1 cellular context compared by ENCODE assay signal in the genomic region with DNA sequence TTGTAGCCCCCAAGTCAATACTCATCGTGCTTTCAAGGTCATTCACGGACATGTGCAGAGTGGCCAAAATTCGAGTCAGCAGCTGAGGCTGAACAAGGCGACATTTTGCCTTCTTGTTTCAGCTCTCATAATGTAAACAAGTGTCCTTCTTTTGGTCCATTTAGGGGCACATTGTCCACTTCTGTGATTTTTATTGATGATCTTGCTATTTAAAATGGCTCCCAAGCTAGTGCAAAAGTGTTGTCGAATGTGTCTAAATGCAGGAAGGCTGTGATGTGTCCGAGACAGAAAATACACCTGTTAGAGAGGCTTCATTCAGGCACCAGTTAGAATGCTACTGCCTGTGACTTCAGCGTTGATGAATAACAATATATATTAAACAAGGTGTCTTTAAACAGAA.
TF ChIP-seq lines count a peak whose summit lies in the region.

No MANE protein-coding gene starts in this region.

TF ChIP-seq in GM23338, 12 proteins besides CTCF, POLR2A, EP300 and RAD21 (continued from another document):
- TF ChIP-seq, protein P1, sequence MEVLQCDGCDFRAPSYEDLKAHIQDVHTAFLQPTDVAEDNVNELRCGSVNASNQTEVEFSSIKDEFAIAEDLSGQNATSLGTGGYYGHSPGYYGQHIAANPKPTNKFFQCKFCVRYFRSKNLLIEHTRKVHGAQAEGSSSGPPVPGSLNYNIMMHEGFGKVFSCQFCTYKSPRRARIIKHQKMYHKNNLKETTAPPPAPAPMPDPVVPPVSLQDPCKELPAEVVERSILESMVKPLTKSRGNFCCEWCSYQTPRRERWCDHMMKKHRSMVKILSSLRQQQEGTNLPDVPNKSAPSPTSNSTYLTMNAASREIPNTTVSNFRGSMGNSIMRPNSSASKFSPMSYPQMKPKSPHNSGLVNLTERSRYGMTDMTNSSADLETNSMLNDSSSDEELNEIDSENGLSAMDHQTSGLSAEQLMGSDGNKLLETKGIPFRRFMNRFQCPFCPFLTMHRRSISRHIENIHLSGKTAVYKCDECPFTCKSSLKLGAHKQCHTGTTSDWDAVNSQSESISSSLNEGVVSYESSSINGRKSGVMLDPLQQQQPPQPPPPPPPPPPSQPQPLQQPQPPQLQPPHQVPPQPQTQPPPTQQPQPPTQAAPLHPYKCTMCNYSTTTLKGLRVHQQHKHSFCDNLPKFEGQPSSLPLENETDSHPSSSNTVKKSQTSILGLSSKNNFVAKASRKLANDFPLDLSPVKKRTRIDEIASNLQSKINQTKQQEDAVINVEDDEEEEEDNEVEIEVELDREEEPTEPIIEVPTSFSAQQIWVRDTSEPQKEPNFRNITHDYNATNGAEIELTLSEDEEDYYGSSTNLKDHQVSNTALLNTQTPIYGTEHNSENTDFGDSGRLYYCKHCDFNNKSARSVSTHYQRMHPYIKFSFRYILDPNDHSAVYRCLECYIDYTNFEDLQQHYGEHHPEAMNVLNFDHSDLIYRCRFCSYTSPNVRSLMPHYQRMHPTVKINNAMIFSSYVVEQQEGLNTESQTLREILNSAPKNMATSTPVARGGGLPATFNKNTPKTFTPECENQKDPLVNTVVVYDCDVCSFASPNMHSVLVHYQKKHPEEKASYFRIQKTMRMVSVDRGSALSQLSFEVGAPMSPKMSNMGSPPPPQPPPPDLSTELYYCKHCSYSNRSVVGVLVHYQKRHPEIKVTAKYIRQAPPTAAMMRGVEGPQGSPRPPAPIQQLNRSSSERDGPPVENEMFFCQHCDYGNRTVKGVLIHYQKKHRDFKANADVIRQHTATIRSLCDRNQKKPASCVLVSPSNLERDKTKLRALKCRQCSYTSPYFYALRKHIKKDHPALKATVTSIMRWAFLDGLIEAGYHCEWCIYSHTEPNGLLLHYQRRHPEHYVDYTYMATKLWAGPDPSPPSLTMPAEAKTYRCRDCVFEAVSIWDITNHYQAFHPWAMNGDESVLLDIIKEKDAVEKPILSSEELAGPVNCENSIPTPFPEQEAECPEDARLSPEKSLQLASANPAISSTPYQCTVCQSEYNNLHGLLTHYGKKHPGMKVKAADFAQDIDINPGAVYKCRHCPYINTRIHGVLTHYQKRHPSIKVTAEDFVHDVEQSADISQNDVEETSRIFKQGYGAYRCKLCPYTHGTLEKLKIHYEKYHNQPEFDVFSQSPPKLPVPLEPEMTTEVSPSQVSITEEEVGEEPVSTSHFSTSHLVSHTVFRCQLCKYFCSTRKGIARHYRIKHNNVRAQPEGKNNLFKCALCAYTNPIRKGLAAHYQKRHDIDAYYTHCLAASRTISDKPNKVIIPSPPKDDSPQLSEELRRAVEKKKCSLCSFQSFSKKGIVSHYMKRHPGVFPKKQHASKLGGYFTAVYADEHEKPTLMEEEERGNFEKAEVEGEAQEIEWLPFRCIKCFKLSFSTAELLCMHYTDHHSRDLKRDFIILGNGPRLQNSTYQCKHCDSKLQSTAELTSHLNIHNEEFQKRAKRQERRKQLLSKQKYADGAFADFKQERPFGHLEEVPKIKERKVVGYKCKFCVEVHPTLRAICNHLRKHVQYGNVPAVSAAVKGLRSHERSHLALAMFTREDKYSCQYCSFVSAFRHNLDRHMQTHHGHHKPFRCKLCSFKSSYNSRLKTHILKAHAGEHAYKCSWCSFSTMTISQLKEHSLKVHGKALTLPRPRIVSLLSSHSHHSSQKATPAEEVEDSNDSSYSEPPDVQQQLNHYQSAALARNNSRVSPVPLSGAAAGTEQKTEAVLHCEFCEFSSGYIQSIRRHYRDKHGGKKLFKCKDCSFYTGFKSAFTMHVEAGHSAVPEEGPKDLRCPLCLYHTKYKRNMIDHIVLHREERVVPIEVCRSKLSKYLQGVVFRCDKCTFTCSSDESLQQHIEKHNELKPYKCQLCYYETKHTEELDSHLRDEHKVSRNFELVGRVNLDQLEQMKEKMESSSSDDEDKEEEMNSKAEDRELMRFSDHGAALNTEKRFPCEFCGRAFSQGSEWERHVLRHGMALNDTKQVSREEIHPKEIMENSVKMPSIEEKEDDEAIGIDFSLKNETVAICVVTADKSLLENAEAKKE (CRISPR knock-in tag; IDR thresholded peaks at IDR 0.05) = no peak
- TF ChIP-seq POLR2AphosphoS5 (IDR thresholded peaks at IDR 0.05; ENCODE audit: low read depth) = no peak
- TF ChIP-seq ZNF331 (CRISPR knock-in tag; IDR thresholded peaks at IDR 0.05; ENCODE audit: low read depth) = no peak
- TF ChIP-seq CREB1 (CRISPR knock-in tag; IDR thresholded peaks at IDR 0.05; ENCODE audit: low read depth) = no peak
- TF ChIP-seq STAT1 (IDR thresholded peaks at IDR 0.05; ENCODE audit: unreplicated experiment) = no peak
- TF ChIP-seq JUNB (IDR thresholded peaks at IDR 0.05; ENCODE audit: unreplicated experiment) = no peak
